10 cellular contexts compared by ENCODE assay signal in the genomic region with DNA sequence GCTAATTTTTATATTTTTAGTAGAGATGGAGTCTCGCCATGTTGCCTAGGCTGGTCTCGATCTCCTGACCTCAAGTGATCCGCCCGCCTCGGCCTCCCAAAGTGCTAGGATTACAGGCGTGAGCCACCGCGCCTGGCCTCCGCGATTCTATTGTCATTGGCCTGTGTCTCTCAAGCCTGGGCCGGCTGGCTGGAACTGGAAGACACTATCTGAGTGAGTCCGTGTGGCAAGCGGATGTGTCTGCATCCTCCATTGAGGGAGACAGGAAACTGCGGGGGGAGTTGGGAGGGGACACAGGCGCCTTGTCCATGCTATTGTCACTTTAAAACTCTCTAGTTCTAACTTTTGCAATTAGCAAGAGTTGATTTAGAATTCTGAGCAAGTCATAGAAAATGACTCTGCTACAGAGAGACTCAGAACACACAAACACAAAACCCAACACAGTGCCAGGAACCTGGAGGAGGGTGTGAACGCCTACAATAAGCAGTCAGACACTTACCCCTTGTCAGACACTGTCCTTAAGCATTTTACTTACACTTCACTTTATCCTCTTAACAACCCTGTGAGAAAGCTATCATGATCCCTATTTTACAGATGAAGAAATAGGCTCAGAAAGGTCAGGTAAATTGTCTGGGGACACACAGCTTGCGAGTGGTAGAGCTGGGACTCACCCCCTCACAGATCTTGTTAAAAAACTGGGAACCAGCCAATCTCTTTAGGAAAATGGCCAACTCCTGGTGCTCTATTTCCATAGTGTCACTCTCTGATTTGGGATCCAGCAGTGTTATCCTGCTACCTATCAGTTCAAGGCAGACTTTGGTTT. TPM values are rescaled to one million over a fixed set of nuclear protein-coding genes. Genes with fewer than 3 reads are reported as not detected.
DNase-seq lines count a peak whose midpoint lies in the region; ATAC-seq and TF ChIP-seq lines count a peak whose summit lies in the region.
"Had no signal": no experiment of that assay in that cellular context is flagged by ENCODE, and none has a peak within 500 bp of the region (broad histone marks: within the 10 kb centered on the region; RNA-seq: fewer than 3 reads in every experiment).

No MANE protein-coding gene starts in this region.

- H3K36me3 ChIP-seq in colonic mucosa (peaks cover 7% of the 10 kb centered on the region), aorta (ENCODE audit: control insufficient read depth in 1 of 2, insufficient read depth in 2 of 2, low read length in 1 of 2) (peaks cover 3% of the 10 kb centered on the region in 2 donors)

- intact Hi-C loops in colonic mucosa (cut with DNase I) = loop anchor here (2.0 to 5.0 kb wide), 2 partner anchors 45 to 93 kb away; no protein-coding TSS in a partner anchor
- intact Hi-C loops in natural killer cell (cut with micrococcal nuclease) = loop anchor here (5.0 kb wide), 1 partner anchor 35 kb away; no protein-coding TSS in a partner anchor
- intact Hi-C loops in aorta (cut with DNase I) = no loop called here

- ATAC-seq in activated T-cell treated with anti-CD3 and anti-CD28 coated beads, Interleukin-2, amount 50 U/mL, for 4 hours = peak; percentile 84 to 93
- ATAC-seq in natural killer cell = peak; percentile 78 to 83 (median 80)
- ATAC-seq in aorta (ENCODE audit: low FRiP score) = peak; percentile 51

- no peaks in the 10 kb centered on the region for H3K9me3 ChIP-seq in colonic mucosa
- H3K9me3 ChIP-seq in aorta (ENCODE audit: control insufficient read depth, low read length) = no peaks in the 10 kb centered on the region
- H3K9me3 ChIP-seq: SJSA1 had no signal

- H3K9ac ChIP-seq in colonic mucosa (ENCODE audit: low read depth in 2 of 2, low read length in 2 of 2) = no peak overlapping the region

- H3K27ac ChIP-seq in colonic mucosa (peak overlapping the region; percentile 11), aorta (ENCODE audit: low read depth in 1 of 2, low read length in 2 of 2) (no peak overlapping the region)
- H3K27ac ChIP-seq: SJSA1 had no signal

- no peaks in the 10 kb centered on the region for H3K9me3 Mint-ChIP-seq in activated T-cell treated with anti-CD3 and anti-CD28 coated beads, Interleukin-2, amount 50 U/mL, for 4 hours
- H3K9me3 Mint-ChIP-seq in natural killer cell = no peaks in the 10 kb centered on the region

- H3K4me1 ChIP-seq in colonic mucosa (no peaks in the 10 kb centered on the region), aorta (ENCODE audit: control insufficient read depth in 1 of 2, insufficient read depth in 2 of 2, low read length in 2 of 2) (no peaks in the 10 kb centered on the region)
- H3K4me1 ChIP-seq: SJSA1 had no signal

- H3K4me1 Mint-ChIP-seq in activated T-cell treated with anti-CD3 and anti-CD28 coated beads, Interleukin-2, amount 50 U/mL, for 4 hours (ENCODE audit: low read depth) = peaks cover 30% of the 10 kb centered on the region
- peaks cover 41 to 55% of the 10 kb centered on the region in 2 donors for H3K4me1 Mint-ChIP-seq in natural killer cell

- peak overlapping the region; percentile 27 for H3K4me3 Mint-ChIP-seq in activated T-cell treated with anti-CD3 and anti-CD28 coated beads, Interleukin-2, amount 50 U/mL, for 4 hours
- peak overlapping the region; percentile 74 for H3K4me3 Mint-ChIP-seq in natural killer cell

- peaks cover 46% of the 10 kb centered on the region for H3K36me3 Mint-ChIP-seq in activated T-cell treated with anti-CD3 and anti-CD28 coated beads, Interleukin-2, amount 50 U/mL, for 4 hours (ENCODE audit: insufficient read depth)
- H3K36me3 Mint-ChIP-seq in natural killer cell = no peaks in the 10 kb centered on the region

- no peaks in the 10 kb centered on the region for H3K27me3 Mint-ChIP-seq in activated T-cell treated with anti-CD3 and anti-CD28 coated beads, Interleukin-2, amount 50 U/mL, for 4 hours (ENCODE audit: low read depth)
- no peaks in the 10 kb centered on the region for H3K27me3 Mint-ChIP-seq in natural killer cell (ENCODE audit: low read depth in 2 of 2)

- no peaks in the 10 kb centered on the region for H3K27me3 ChIP-seq in colonic mucosa
- no peaks in the 10 kb centered on the region for H3K27me3 ChIP-seq in aorta (ENCODE audit: control insufficient read depth in 1 of 2, insufficient read depth in 2 of 2, low read length in 1 of 2)
- H3K27me3 ChIP-seq: SJSA1 had no signal

- no peak for TF ChIP-seq CTCF in colonic mucosa (IDR thresholded peaks at IDR 0.05)
- no peak for TF ChIP-seq CTCF in natural killer cell (IDR thresholded peaks at IDR 0.05)

- 80 to 86% methylated on average over 17 of the region's 17 CpGs for whole genome bisulfite sequencing in aorta, 2 donors

- peak overlapping the region; percentile 81 to 85 for H3K27ac Mint-ChIP-seq in natural killer cell

- DNase-seq in activated T-cell treated with anti-CD3 and anti-CD28 coated beads, Interleukin-2, amount 50 U/mL, for 4 hours = no peak
- DNase-seq in activated T-cell treated with anti-CD3 and anti-CD28 coated beads, Interleukin-2, amount 50 U/mL, for 1 hour = no peak
- DNase-seq in colonic mucosa (peak; percentile 33), natural killer cell (peak; percentile 34), aorta (peak; percentile 78 to 82), NCI-H1417 (lab: John Stamatoyannopoulos, UW) (no peak), T1000 (lab: John Stamatoyannopoulos, UW) (no peak), NCI-H1436 treated with DMSO at 0.1 percent for 48 hours (lab: John Stamatoyannopoulos, UW) (no peak)
- DNase-seq: NCI-H187 treated with DMSO at 0.1 percent for 48 hours had no signal

- H3K4me3 ChIP-seq in colonic mucosa (no peak overlapping the region), aorta (ENCODE audit: low read length in 2 of 2) (no peak overlapping the region)
- H3K4me3 ChIP-seq: SJSA1 had no signal

RNA-seq across cellular contexts. Expression of gene ANP32A, which starts 38.7 kb away (rescaled TPM):
- total RNA-seq in activated T-cell treated with anti-CD3 and anti-CD28 coated beads, Interleukin-2, amount 50 U/mL, for 4 hours = 100 to 1,000 TPM; 260 to 273 (median 263) TPM
- total RNA-seq in colonic mucosa = 100 to 1,000 TPM; 126 to 177 TPM
- 100 to 1,000 TPM; 133 to 150 (median 148) TPM for total RNA-seq in natural killer cell
- total RNA-seq in aorta = 100 to 1,000 TPM in 1 of 2 donors, 10 to 100 TPM in 1; 76.1 to 106 TPM
- polyA plus RNA-seq in aorta = 10 to 100 TPM; 63.2 to 63.5 TPM

Comparison
In these comparisons a context has a peak if more than half of its experiments do, and no peak if none do; other contexts are left out.
1. DNase-seq: peak in colonic mucosa (single experiment), natural killer cell (single experiment) and aorta (2 of 2); none in activated T-cell treated with anti-CD3 and anti-CD28 coated beads, Interleukin-2, amount 50 U/mL, for 4 hours (single experiment), activated T-cell treated with anti-CD3 and anti-CD28 coated beads, Interleukin-2, amount 50 U/mL, for 1 hour (single experiment), NCI-H1417 (0 of 3), T1000 (single experiment) and NCI-H1436 treated with DMSO at 0.1 percent for 48 hours (single experiment).
2. intact Hi-C loops: an anchor here in colonic mucosa (2.0 to 5.0 kb wide) and natural killer cell (5.0 kb wide); none called in aorta.
3. Peak in every context shown above with its lines, with median percentiles within 50 percentile points of each other: ATAC-seq.